ENCODE assay signal across 9 cellular contexts in genomic region chr12:106914796-106915634, GRCh38. TPM values are rescaled to one million over a fixed set of nuclear protein-coding genes. Genes with fewer than 3 reads are reported as not detected.
DNase-seq lines count a peak whose midpoint lies in the region; ATAC-seq and TF ChIP-seq lines count a peak whose summit lies in the region.
"Had no signal": no experiment of that assay in that cellular context is flagged by ENCODE, and none has a peak within 500 bp of the region (broad histone marks: within the 10 kb centered on the region; RNA-seq: fewer than 3 reads in every experiment).

No MANE protein-coding gene starts in this region.

- H3K36me3 ChIP-seq in GM23248 (ENCODE audit: low read depth): no peaks in the 10 kb centered on the region

- no peak overlapping the region for H2AFZ ChIP-seq in GM23248

- POLR2A ChIA-PET in naive thymus-derived CD8-positive, alpha-beta T cell (lab: Charles Lee): no interaction called here

- H3K4me3 ChIP-seq in GM23248: no peak overlapping the region

- no peaks in the 10 kb centered on the region for H3K27me3 ChIP-seq in GM23248 (replicated peaks; ENCODE audit: insufficient read depth)

- no peaks in the 10 kb centered on the region for H4K20me1 ChIP-seq in GM23248 (ENCODE audit: insufficient read depth)

- H3K4me3 Mint-ChIP-seq in naive thymus-derived CD8-positive, alpha-beta T cell: peak overlapping the region in 6 of 10 donors; percentile 7 to 61 (median 28)
- H3K4me3 Mint-ChIP-seq: dendritic cell treated with granulocyte-macrophage colony-stimulating factor and Interleukin-4, amounts not matched to agents 40 ng/mL and 50 ng/mL, for 4 days had no signal

- no peaks in the 10 kb centered on the region for H3K4me1 ChIP-seq in GM23248 (ENCODE audit: insufficient read depth)

- in situ Hi-C loops in GM23248 (cut with MboI) (loop anchor here (10.0 kb wide), 1 partner anchor 530 kb away; no protein-coding TSS in a partner anchor), KBM-7 (cut with MboI; ENCODE audit: low pct_unique_long_range_greater_than_20kb, low sequenced_read_pairs) (loop anchor here (25.0 kb wide), 2 partner anchors 528 to 678 kb away; partner anchors contain the start of gene CKAP4)

- H3K4me2 ChIP-seq in GM23248 (ENCODE audit: unreplicated experiment): no peak overlapping the region

- peak overlapping the region; percentile 6 to 90 (median 64) for H3K27ac Mint-ChIP-seq in naive thymus-derived CD8-positive, alpha-beta T cell
- H3K27ac Mint-ChIP-seq: dendritic cell treated with granulocyte-macrophage colony-stimulating factor and Interleukin-4, amounts not matched to agents 40 ng/mL and 50 ng/mL, for 4 days had no signal

- H3K9me3 ChIP-seq in GM23248 (ENCODE audit: low read depth): no peaks in the 10 kb centered on the region

- ATAC-seq in GM21447 (IDR thresholded peaks at IDR 0.05; ENCODE audit: unreplicated experiment) (peak; percentile 77), HG03520 (IDR thresholded peaks at IDR 0.05; ENCODE audit: unreplicated experiment) (peak; percentile 64), SK-N-SH treated with all-trans-retinoic acid at 6 μM for 48 hours (no peak)
- ATAC-seq in naive thymus-derived CD8-positive, alpha-beta T cell: peak; percentile 62 to 72

- H3F3A ChIP-seq in GM23248 (ENCODE audit: insufficient read depth): no peaks in the 10 kb centered on the region

- peak; percentile 8 for DNase-seq in NOMO-1 treated with DMSO at 0.1 percent for 48 hours (lab: John Stamatoyannopoulos, UW; ENCODE audit: unreplicated experiment)
- DNase-seq in NOMO-1 treated with dmso at 0.1 percent for 144 hours (lab: John Stamatoyannopoulos, UW; ENCODE audit: unreplicated experiment): no peak
- DNase-seq in naive thymus-derived CD8-positive, alpha-beta T cell: peak in 2 of 10 donors; percentile 15 to 21
- no peak for DNase-seq in GM23248
- DNase-seq in KBM-7: no peak

- H3K27me3 Mint-ChIP-seq in naive thymus-derived CD8-positive, alpha-beta T cell: peaks cover 1 to 37% (median 4%) of the 10 kb centered on the region in 5 donors

- H3K79me2 ChIP-seq in GM23248 (ENCODE audit: insufficient read depth): no peaks in the 10 kb centered on the region

- no peak overlapping the region for H3K27ac ChIP-seq in GM23248

- no peak overlapping the region for H3K9ac ChIP-seq in GM23248

- H3K9me3 Mint-ChIP-seq in naive thymus-derived CD8-positive, alpha-beta T cell: no peaks in the 10 kb centered on the region
- H3K9me3 Mint-ChIP-seq: dendritic cell treated with granulocyte-macrophage colony-stimulating factor and Interleukin-4, amounts not matched to agents 40 ng/mL and 50 ng/mL, for 4 days had no signal

- H3K9me2 ChIP-seq in GM23248 (ENCODE audit: insufficient read depth): no peaks in the 10 kb centered on the region

- no peaks in the 10 kb centered on the region for H3K36me3 Mint-ChIP-seq in naive thymus-derived CD8-positive, alpha-beta T cell

- WGBS in GM23248 (ENCODE audit: low coverage in 1 of 2, low lambda C conversion rate in 2 of 2, missing lambda C conversion rate in 2 of 2), 2 experiments: 42 to 46% methylated on average over 3 of the region's 3 CpGs

- H3K4me1 Mint-ChIP-seq in naive thymus-derived CD8-positive, alpha-beta T cell: peaks cover 14 to 29% (median 27%) of the 10 kb centered on the region in 4 donors

TF ChIP-seq in SK-N-SH treated with all-trans-retinoic acid at 6 μM for 48 hours, 23 proteins besides CTCF, POLR2A, EP300 and RAD21:
- TF ChIP-seq GLIS3 (CRISPR knock-in tag; IDR thresholded peaks at IDR 0.05) (no peak), ZNF70 (CRISPR knock-in tag; IDR thresholded peaks at IDR 0.05) (no peak), RARB (CRISPR knock-in tag; IDR thresholded peaks at IDR 0.05) (no peak), SNAI2 (CRISPR knock-in tag; IDR thresholded peaks at IDR 0.05) (no peak), ARNTL (CRISPR knock-in tag; IDR thresholded peaks at IDR 0.05; ENCODE audit: borderline replicate concordance, low read depth) (no peak), ESRRG (CRISPR knock-in tag; IDR thresholded peaks at IDR 0.05) (no peak), TCF4 (CRISPR knock-in tag; IDR thresholded peaks at IDR 0.05; ENCODE audit: borderline replicate concordance) (no peak), BACH2 (CRISPR knock-in tag; IDR thresholded peaks at IDR 0.05; ENCODE audit: borderline replicate concordance) (no peak)

RNA-seq across cellular contexts. Expression of gene TMEM263, which starts 40.7 kb away (rescaled TPM):
- total RNA-seq in naive thymus-derived CD8-positive, alpha-beta T cell: 10 to 100 TPM; 47.2 to 53.1 TPM
- polyA plus RNA-seq in naive thymus-derived CD8-positive, alpha-beta T cell: 10 to 100 TPM; 38.7 to 54.7 (median 38.9) TPM
- total RNA-seq in GM23248 (2014; rRNA removed; shearing (Covaris generic)): 132 and 147 TPM in 2 replicates
- polyA plus RNA-seq in GM23248 (2016; fragmentation: Nextera tagmentation; extraction: Ambion mirVana): 136 and 139 TPM in 2 replicates
